In the genomic region with DNA sequence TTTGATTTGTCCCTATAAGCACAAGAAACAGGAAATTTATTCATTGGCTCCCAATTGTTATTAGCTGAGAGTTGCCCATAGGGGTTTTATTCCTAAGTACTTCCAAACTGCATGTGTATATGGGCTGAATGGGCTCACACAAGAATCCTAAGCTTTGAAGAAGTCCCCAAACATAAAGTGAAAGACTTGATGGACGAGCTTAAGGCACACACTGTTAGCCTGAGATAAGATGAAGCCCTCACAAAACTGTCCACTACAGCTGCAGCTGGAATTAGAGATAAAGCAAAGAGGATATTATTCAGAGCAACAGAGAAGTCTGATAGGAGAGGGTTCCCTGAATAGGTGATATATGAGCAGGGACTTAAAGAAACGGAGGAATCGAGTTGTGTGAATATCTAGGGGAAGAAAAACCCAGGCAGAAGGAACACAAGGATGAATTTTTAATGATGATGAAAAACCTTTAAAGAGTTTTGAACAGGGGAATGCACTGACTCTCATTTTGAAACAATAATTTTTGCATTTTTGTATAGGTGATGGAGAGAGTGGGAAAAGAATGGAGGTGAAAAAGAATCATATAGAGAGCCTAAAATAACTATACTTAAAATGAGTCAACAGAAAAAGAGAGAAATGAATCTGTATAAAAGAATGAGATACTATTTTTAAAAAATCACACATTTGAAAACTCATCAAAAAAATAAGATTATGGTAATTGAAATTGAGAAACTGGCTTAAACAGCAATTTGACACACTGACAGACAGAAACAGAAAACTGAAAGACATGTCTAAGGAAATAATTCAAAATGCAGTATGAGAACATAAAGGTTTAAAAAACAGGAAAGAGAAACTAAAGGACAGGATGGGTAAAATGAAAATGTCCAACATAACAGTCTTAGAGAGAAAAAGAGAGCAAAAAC, we compare ENCODE assay signal across 20 cellular contexts.
"Had no signal": no experiment of that assay in that cellular context is flagged by ENCODE, and none has a peak within 500 bp of the region (broad histone marks: within the 10 kb centered on the region; RNA-seq: fewer than 3 reads in every experiment).

No MANE protein-coding gene starts in this region.

- H3K27ac ChIP-seq: lower lobe of right lung, ovary, right lobe of liver, testis, upper lobe of right lung had no signal

- FAIRE-seq: keratinocyte had no signal

- H3K4me1 ChIP-seq: lower lobe of right lung, right lobe of liver, testis, upper lobe of right lung had no signal

- H3K4me3 ChIP-seq: lower lobe of right lung, ovary, right lobe of liver, smooth muscle cell, testis, upper lobe of right lung had no signal

- H3K4me1 Mint-ChIP-seq: natural killer cell had no signal

- H3K36me3 ChIP-seq: lower lobe of right lung, ovary, right lobe of liver, upper lobe of right lung had no signal

- DNase-seq: activated CD4-positive, alpha-beta memory T cell treated with anti-CD3 and anti-CD28 coated beads, Interleukin-2, amount 10 ng/mL, durations not matched to agents 7 days and 5 days; activated CD4-positive, alpha-beta T cell treated with anti-CD3 and anti-CD28 coated beads for 4 hours; activated gamma-delta T cell treated with Interleukin-2 at 50 U/mL for 16 hours; activated naive CD8-positive, alpha-beta T cell treated with anti-CD3 and anti-CD28 coated beads for 36 hours; activated T-cell treated with anti-CD3 and anti-CD28 coated beads, Interleukin-2, amount 50 U/mL, for 48 hours; amniotic stem cell; dermis blood vessel endothelial cell; effector memory CD4-positive, alpha-beta T cell; foreskin fibroblast; hippocampal formation; lower lobe of right lung; natural killer cell; ovary; right lobe of liver; stimulated activated CD4-positive, alpha-beta T cell treated with anti-CD3 and anti-CD28 coated beads, Interleukin-4, amount 100 ng/mL, for 1 hour; testis; upper lobe of right lung had no signal

- H3K9me3 Mint-ChIP-seq: activated CD4-positive, alpha-beta memory T cell treated with anti-CD3 and anti-CD28 coated beads, Interleukin-2, amount 10 ng/mL, durations not matched to agents 7 days and 5 days; T-helper 1 cell treated with Interleukin-12 subunit alpha and Interleukin-12 subunit beta and Interleukin-4 antibody, amounts not matched to agents 30 μg/mL and 1 μg/mL, for 36 hours had no signal

- H3K9me3 ChIP-seq: lower lobe of right lung, ovary, right lobe of liver, testis, upper lobe of right lung had no signal

- H3K36me3 Mint-ChIP-seq: activated naive CD8-positive, alpha-beta T cell treated with anti-CD3 and anti-CD28 coated beads for 36 hours; natural killer cell had no signal

- H3K27me3 ChIP-seq: ovary, right lobe of liver, testis, upper lobe of right lung had no signal

- H3K4me3 Mint-ChIP-seq: activated CD4-positive, alpha-beta memory T cell treated with anti-CD3 and anti-CD28 coated beads, Interleukin-2, amount 10 ng/mL, durations not matched to agents 7 days and 5 days; activated naive CD8-positive, alpha-beta T cell treated with anti-CD3 and anti-CD28 coated beads for 36 hours; natural killer cell; T-helper 1 cell treated with Interleukin-12 subunit alpha and Interleukin-12 subunit beta and Interleukin-4 antibody, amounts not matched to agents 30 μg/mL and 1 μg/mL, for 36 hours had no signal

- ATAC-seq: lower lobe of right lung, natural killer cell, right lobe of liver, upper lobe of right lung had no signal
